21 cellular contexts compared by ENCODE assay signal in the genomic region with DNA sequence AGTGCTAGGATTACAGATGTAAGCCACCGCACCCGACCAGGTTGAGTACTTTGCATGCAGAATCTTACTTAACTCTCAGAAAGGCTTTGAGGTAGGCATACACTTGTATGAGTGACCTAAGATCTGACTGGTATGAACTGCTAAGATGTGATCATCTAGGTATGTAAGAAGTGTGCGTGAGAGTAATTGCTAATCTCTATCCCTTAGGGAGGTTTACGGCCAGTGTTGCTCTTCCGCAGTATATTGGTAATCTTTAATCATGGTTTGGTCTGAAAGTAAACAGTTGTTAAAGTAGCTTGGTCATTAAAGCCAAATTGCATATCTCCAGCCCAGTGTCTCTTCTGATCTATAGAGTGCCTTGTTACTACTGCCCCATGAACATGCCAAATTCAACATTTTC. TPM values are rescaled to one million over a fixed set of nuclear protein-coding genes. Genes with fewer than 3 reads are reported as not detected.
DNase-seq lines count a peak whose midpoint lies in the region; ATAC-seq and TF ChIP-seq lines count a peak whose summit lies in the region.
"Had no signal": no experiment of that assay in that cellular context is flagged by ENCODE, and none has a peak within 500 bp of the region (broad histone marks: within the 10 kb centered on the region; RNA-seq: fewer than 3 reads in every experiment).

No MANE protein-coding gene starts in this region.

- no peaks in the 10 kb centered on the region for H3K9me3 ChIP-seq in T-helper 17 cell (ENCODE audit: control insufficient read depth, low read length, poor library complexity, severe bottlenecking)
- H3K9me3 ChIP-seq: BLaER1, Caco-2 had no signal

- intact Hi-C loops in left colon (cut with DNase I, micrococcal nuclease) (no loop called here), Calu3 (cut with micrococcal nuclease; ENCODE audit: unreplicated experiment) (no loop called here)

- H3K27ac Mint-ChIP-seq in T-helper 17 cell (peak overlapping the region; percentile 78), Calu3 (ENCODE audit: unreplicated experiment) (no peak overlapping the region), osteocyte (ENCODE audit: unreplicated experiment) (no peak overlapping the region)
- peak overlapping the region; percentile 1 for H3K27ac Mint-ChIP-seq in activated T-helper 17 cell treated with anti-CD3 and anti-CD28 coated beads, Interleukin-2, amount 50 U/mL, for 72 hours
- H3K27ac Mint-ChIP-seq in stimulated activated effector memory CD8-positive, alpha-beta T cell treated with anti-CD3 and anti-CD28 coated beads, Interleukin-12 subunit alpha, Interleukin-12 subunit beta, amount 100 ng/mL, for 72 hours: peak overlapping the region; percentile 9
- H3K27ac Mint-ChIP-seq: B cell; CD8-positive, alpha-beta T cell had no signal

- BruUV-seq in Calu3 (replicated peaks; lab: Mats Ljungman, UMichigan): no TSS peak

- H3K36me3 Mint-ChIP-seq in T-helper 17 cell (ENCODE audit: low read depth) (peaks cover 10% of the 10 kb centered on the region), Calu3 (ENCODE audit: insufficient read depth, unreplicated experiment) (peaks cover 33% of the 10 kb centered on the region), osteocyte (ENCODE audit: unreplicated experiment) (peaks cover 43% of the 10 kb centered on the region)
- H3K36me3 Mint-ChIP-seq in activated T-helper 17 cell treated with anti-CD3 and anti-CD28 coated beads, Interleukin-2, amount 50 U/mL, for 72 hours (ENCODE audit: low read depth): peaks cover 92% of the 10 kb centered on the region
- H3K36me3 Mint-ChIP-seq in stimulated activated effector memory CD8-positive, alpha-beta T cell treated with anti-CD3 and anti-CD28 coated beads, Interleukin-12 subunit alpha, Interleukin-12 subunit beta, amount 100 ng/mL, for 72 hours: peaks cover 97% of the 10 kb centered on the region

- TF ChIP-seq CTCF in Calu3 (IDR thresholded peaks at IDR 0.05; ENCODE audit: unreplicated experiment): no peak
- TF ChIP-seq CTCF in osteocyte (IDR thresholded peaks at IDR 0.05): no peak

- H3K9me3 Mint-ChIP-seq in activated T-helper 17 cell treated with anti-CD3 and anti-CD28 coated beads, Interleukin-2, amount 50 U/mL, for 72 hours: no peaks in the 10 kb centered on the region
- H3K9me3 Mint-ChIP-seq in stimulated activated effector memory CD8-positive, alpha-beta T cell treated with anti-CD3 and anti-CD28 coated beads, Interleukin-12 subunit alpha, Interleukin-12 subunit beta, amount 100 ng/mL, for 72 hours: no peaks in the 10 kb centered on the region
- H3K9me3 Mint-ChIP-seq in Calu3 (ENCODE audit: low read depth, unreplicated experiment): no peaks in the 10 kb centered on the region
- no peaks in the 10 kb centered on the region for H3K9me3 Mint-ChIP-seq in osteocyte (ENCODE audit: unreplicated experiment)
- H3K9me3 Mint-ChIP-seq: CD4-positive, CD25-positive, alpha-beta regulatory T cell; CD8-positive, alpha-beta T cell had no signal

- H3K4me1 Mint-ChIP-seq in T-helper 17 cell: peaks cover 16% of the 10 kb centered on the region
- H3K4me1 Mint-ChIP-seq in activated T-helper 17 cell treated with anti-CD3 and anti-CD28 coated beads, Interleukin-2, amount 50 U/mL, for 72 hours: peaks cover 2% of the 10 kb centered on the region
- peaks cover 7% of the 10 kb centered on the region for H3K4me1 Mint-ChIP-seq in stimulated activated effector memory CD8-positive, alpha-beta T cell treated with anti-CD3 and anti-CD28 coated beads, Interleukin-12 subunit alpha, Interleukin-12 subunit beta, amount 100 ng/mL, for 72 hours
- H3K4me1 Mint-ChIP-seq in Calu3 (ENCODE audit: low read depth, unreplicated experiment): peaks cover 2% of the 10 kb centered on the region
- peaks cover 7% of the 10 kb centered on the region for H3K4me1 Mint-ChIP-seq in osteocyte (ENCODE audit: unreplicated experiment)

- ATAC-seq in T-helper 17 cell (no peak), left colon (peak; percentile 66)
- ATAC-seq in activated T-helper 17 cell treated with anti-CD3 and anti-CD28 coated beads, Interleukin-2, amount 50 U/mL, for 72 hours (replicated peaks): no peak
- ATAC-seq in stimulated activated effector memory CD8-positive, alpha-beta T cell treated with anti-CD3 and anti-CD28 coated beads, Interleukin-12 subunit alpha, Interleukin-12 subunit beta, amount 100 ng/mL, for 72 hours: no peak
- ATAC-seq: CD8-positive, alpha-beta T cell; GM12878 had no signal

- H3K27me3 Mint-ChIP-seq in T-helper 17 cell (no peaks in the 10 kb centered on the region), Calu3 (ENCODE audit: unreplicated experiment) (no peaks in the 10 kb centered on the region), osteocyte (ENCODE audit: unreplicated experiment) (no peaks in the 10 kb centered on the region)
- no peaks in the 10 kb centered on the region for H3K27me3 Mint-ChIP-seq in activated T-helper 17 cell treated with anti-CD3 and anti-CD28 coated beads, Interleukin-2, amount 50 U/mL, for 72 hours
- H3K27me3 Mint-ChIP-seq: B cell; CD4-positive, CD25-positive, alpha-beta regulatory T cell had no signal

- DNase-seq in T-helper 17 cell (no peak), left colon (no peak), Calu3 (no peak), NCI-H2107 treated with DMSO at 0.1 percent for 48 hours (lab: John Stamatoyannopoulos, UW; ENCODE audit: unreplicated experiment) (no peak), osteocyte (ENCODE audit: extremely low spot score, unreplicated experiment) (no peak), NCI-H510A treated with DMSO at 0.1 percent for 48 hours (lab: John Stamatoyannopoulos, UW) (no peak)
- DNase-seq in stimulated activated effector memory CD8-positive, alpha-beta T cell treated with anti-CD3 and anti-CD28 coated beads, Interleukin-12 subunit alpha, Interleukin-12 subunit beta, amount 100 ng/mL, for 72 hours (ENCODE audit: low spot score in 2 of 2): no peak
- DNase-seq: Caco-2; CD4-positive, CD25-positive, alpha-beta regulatory T cell; CD8-positive, alpha-beta T cell; DMS 273 treated with DMSO at 0.1 percent for 48 hours; DMS79; EL; GDM1; GM23248; H7; HCEC 1CT had no signal

- H3K4me3 Mint-ChIP-seq in T-helper 17 cell (no peak overlapping the region), Calu3 (ENCODE audit: low read depth, unreplicated experiment) (no peak overlapping the region), osteocyte (ENCODE audit: unreplicated experiment) (no peak overlapping the region)
- H3K4me3 Mint-ChIP-seq in activated T-helper 17 cell treated with anti-CD3 and anti-CD28 coated beads, Interleukin-2, amount 50 U/mL, for 72 hours: no peak overlapping the region
- no peak overlapping the region for H3K4me3 Mint-ChIP-seq in stimulated activated effector memory CD8-positive, alpha-beta T cell treated with anti-CD3 and anti-CD28 coated beads, Interleukin-12 subunit alpha, Interleukin-12 subunit beta, amount 100 ng/mL, for 72 hours
- H3K4me3 Mint-ChIP-seq: B cell; CD4-positive, CD25-positive, alpha-beta regulatory T cell; CD8-positive, alpha-beta T cell had no signal

- CTCF ChIA-PET in Calu3 (lab: Charles Lee): interaction anchor here (0.6 kb wide), 1 partner anchor 13 kb away, joined by 4 read pairs; no protein-coding TSS in a partner anchor

RNA-seq across cellular contexts. Expression of a gene that starts 7.8 kb away (rescaled TPM):
- total RNA-seq in T-helper 17 cell (10 to 100 TPM; 10.2 to 11.1 TPM), left colon (10 to 100 TPM; 34.5 to 42.4 TPM), Calu3 (2022) (77.7 and 79.2 TPM in 2 replicates), osteocyte (16.2 and 18.6 TPM in 2 replicates)
- total RNA-seq in activated T-helper 17 cell treated with anti-CD3 and anti-CD28 coated beads, Interleukin-2, amount 50 U/mL, for 72 hours: 10 to 100 TPM; 48.3 to 85.7 TPM

RNA-seq across cellular contexts. Expression of a gene that starts 11.2 kb away (rescaled TPM):
- total RNA-seq in T-helper 17 cell: 10 to 100 TPM; 22.2 to 25.9 TPM
- 10 to 100 TPM in 1 of 2 donors, 1 to 10 TPM in 1; 7.4 to 17.3 TPM for total RNA-seq in activated T-helper 17 cell treated with anti-CD3 and anti-CD28 coated beads, Interleukin-2, amount 50 U/mL, for 72 hours
- 10 to 100 TPM; 49.6 to 55.6 TPM for total RNA-seq in left colon
- 6.2 and 6.8 TPM in 2 replicates for total RNA-seq in Calu3 (2022)
- 4.4 and 5.4 TPM in 2 replicates for total RNA-seq in osteocyte

RNA-seq across cellular contexts. Expression of a gene that starts 11.9 kb away (rescaled TPM):
- total RNA-seq in T-helper 17 cell: 1 to 10 TPM; 6.5 to 9.4 TPM
- total RNA-seq in activated T-helper 17 cell treated with anti-CD3 and anti-CD28 coated beads, Interleukin-2, amount 50 U/mL, for 72 hours: 10 to 100 TPM; 16.2 to 25.9 TPM
- total RNA-seq in left colon: 1 to 10 TPM; 5.4 to 7.7 TPM
- total RNA-seq in Calu3 (2022): 43.1 and 43.2 TPM in 2 replicates
- 17.4 and 17.7 TPM in 2 replicates for total RNA-seq in osteocyte

RNA-seq across cellular contexts. Expression of a gene that starts 52.8 kb away (rescaled TPM):
- total RNA-seq in T-helper 17 cell: 10 to 100 TPM; 15.9 to 20.2 TPM
- total RNA-seq in activated T-helper 17 cell treated with anti-CD3 and anti-CD28 coated beads, Interleukin-2, amount 50 U/mL, for 72 hours: 10 to 100 TPM in 1 of 2 donors, 1 to 10 TPM in 1; 8.5 to 11.6 TPM
- 10 to 100 TPM; 26.6 to 33.5 TPM for total RNA-seq in left colon
- 9.6 and 13.0 TPM in 2 replicates for total RNA-seq in Calu3 (2022)
- total RNA-seq in osteocyte: 18.1 and 18.2 TPM in 2 replicates

Comparison
In these comparisons a context has a peak if more than half of its experiments do, and no peak if none do; other contexts are left out.
1. H3K27ac Mint-ChIP-seq: peak in T-helper 17 cell (single experiment), activated T-helper 17 cell treated with anti-CD3 and anti-CD28 coated beads, Interleukin-2, amount 50 U/mL, for 72 hours (single experiment) and stimulated activated effector memory CD8-positive, alpha-beta T cell treated with anti-CD3 and anti-CD28 coated beads, Interleukin-12 subunit alpha, Interleukin-12 subunit beta, amount 100 ng/mL, for 72 hours (single experiment); none in Calu3 (single experiment) and osteocyte (single experiment).